8 cellular contexts compared by ENCODE assay signal in the genomic region with DNA sequence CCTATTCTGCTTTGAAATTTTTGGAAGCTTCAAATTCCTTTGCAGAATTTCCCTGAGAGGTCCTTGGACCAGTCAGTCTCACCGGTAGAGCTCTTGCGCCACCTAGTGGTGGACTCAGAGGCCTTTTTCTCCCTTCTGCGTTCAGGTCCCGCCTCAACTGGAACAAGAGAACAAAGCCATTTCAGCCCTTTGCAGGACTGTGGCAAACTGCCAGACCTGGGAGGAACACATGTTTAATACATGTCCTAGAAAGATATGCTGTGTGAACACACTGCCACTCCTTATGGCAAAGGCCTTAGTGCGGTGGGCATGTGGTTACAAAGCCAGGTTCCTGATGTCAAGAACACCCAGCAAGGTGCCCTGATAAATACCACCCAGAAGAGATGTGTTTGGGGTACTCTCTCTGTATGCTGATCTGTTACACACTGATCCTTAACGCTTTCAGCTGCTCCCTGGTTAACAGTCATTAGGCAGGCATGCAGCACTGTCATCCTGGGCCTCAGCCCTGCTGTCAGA.
DNase-seq lines count a peak whose midpoint lies in the region; ATAC-seq and TF ChIP-seq lines count a peak whose summit lies in the region.

No MANE protein-coding gene starts in this region.

- no peaks in the 10 kb centered on the region for H3K36me3 ChIP-seq in gastrocnemius medialis

- peaks cover 2% of the 10 kb centered on the region for H3K36me3 Mint-ChIP-seq in T-helper 17 cell (ENCODE audit: low read depth)

- H3K9me3 ChIP-seq in T-helper 17 cell (ENCODE audit: control insufficient read depth, low read length, poor library complexity, severe bottlenecking) (no peaks in the 10 kb centered on the region), right cardiac atrium (ENCODE audit: control insufficient read depth, low read length) (no peaks in the 10 kb centered on the region), gastrocnemius medialis (no peaks in the 10 kb centered on the region)

- H3K27ac ChIP-seq in right cardiac atrium (ENCODE audit: low read length): no peak overlapping the region
- no peak overlapping the region for H3K27ac ChIP-seq in gastrocnemius medialis

- 15% methylated on average over 6 of the region's 6 CpGs for WGBS in right cardiac atrium

- DNase-seq in GM03348 (ENCODE audit: low spot score) (peak; percentile 87), HCEC 1CT (peak; percentile 69), NCI-H1105 (lab: John Stamatoyannopoulos, UW) (peak; percentile 56), T-helper 17 cell (peak; percentile 48 to 75 (median 51)), amniotic stem cell (lab: John Stamatoyannopoulos, UW) (peak; percentile 42), right cardiac atrium (peak; percentile 77 to 87 (median 83)), gastrocnemius medialis (peak; percentile 22 to 52), GF-D8 (lab: John Stamatoyannopoulos, UW) (no peak)

- H3K27me3 Mint-ChIP-seq in T-helper 17 cell: peaks cover 37% of the 10 kb centered on the region

- H3K27ac Mint-ChIP-seq in T-helper 17 cell: no peak overlapping the region

- in situ Hi-C loops in gastrocnemius medialis (cut with MboI; ENCODE audit: low sequenced_read_pairs in 4 of 4): loop anchor here (25.0 kb wide), 4 partner anchors 335 to 860 kb away; a partner anchor contains a TSS

- H3K4me1 Mint-ChIP-seq in T-helper 17 cell: peaks cover 3% of the 10 kb centered on the region

- intact Hi-C loops in right cardiac atrium (cut with DNase I): loop anchor here in 1 of 4 donors (10.0 kb wide), 1 partner anchor 338 kb away; no protein-coding TSS in a partner anchor
- intact Hi-C loops in gastrocnemius medialis (cut with DNase I; ENCODE audit: low total_unique reads): loop anchor here (5.0 to 10.0 kb wide), 3 partner anchors 335 to 838 kb away; a partner anchor contains a TSS

- peak; percentile 74 to 93 (median 83) for TF ChIP-seq CTCF in gastrocnemius medialis (IDR thresholded peaks at IDR 0.05 in 4 of 5, conservative IDR thresholded peaks at IDR 0.05 in 1 of 5)

- no peak overlapping the region for H3K4me3 ChIP-seq in right cardiac atrium (ENCODE audit: low read length)
- H3K4me3 ChIP-seq in gastrocnemius medialis: no peak overlapping the region

- H3K4me3 Mint-ChIP-seq in T-helper 17 cell: no peak overlapping the region

- no peaks in the 10 kb centered on the region for H3K27me3 ChIP-seq in right cardiac atrium (ENCODE audit: control insufficient read depth, insufficient read depth)
- H3K27me3 ChIP-seq in gastrocnemius medialis: no peaks in the 10 kb centered on the region

- no peak for TF ChIP-seq POLR2A in gastrocnemius medialis (IDR thresholded peaks at IDR 0.05)

- no peaks in the 10 kb centered on the region for H3K4me1 ChIP-seq in right cardiac atrium (ENCODE audit: control insufficient read depth, insufficient read depth, low read length)
- no peaks in the 10 kb centered on the region for H3K4me1 ChIP-seq in gastrocnemius medialis

- peak; percentile 80 for ATAC-seq in T-helper 17 cell
- peak; percentile 89 for ATAC-seq in right cardiac atrium
- ATAC-seq in gastrocnemius medialis: peak in 1 of 2 donors; percentile 75
